Comparison of ENCODE assay signal across 25 cellular contexts in genomic region chr4:107629318-107629717, GRCh38.
DNase-seq lines count a peak whose midpoint lies in the region; ATAC-seq and TF ChIP-seq lines count a peak whose summit lies in the region.
"Had no signal": no experiment of that assay in that cellular context is flagged by ENCODE, and none has a peak within 500 bp of the region (broad histone marks: within the 10 kb centered on the region; RNA-seq: fewer than 3 reads in every experiment).

No MANE protein-coding gene starts in this region.

- H3K4me1 ChIP-seq in liver (ENCODE audit: control insufficient read depth in 4 of 4, insufficient read depth in 4 of 4, low read length in 3 of 4): peaks cover 0 to 16% (median 5%) of the 10 kb centered on the region in 4 donors
- peaks cover 0 to 13% (median 5%) of the 10 kb centered on the region in 4 donors for H3K4me1 ChIP-seq in right lobe of liver
- H3K4me1 ChIP-seq in rectal smooth muscle tissue (ENCODE audit: control insufficient read depth, insufficient read depth, low read length): peaks cover 3% of the 10 kb centered on the region

- no peak for DNase-seq in right lobe of liver
- peak; percentile 57 for DNase-seq in fibroblast of peridontal ligament (ENCODE audit: extremely low read depth)
- DNase-seq in midbrain (lab: John Stamatoyannopoulos, UW): no peak
- DNase-seq in SHP77 treated with DMSO at 0.1 percent for 48 hours (lab: John Stamatoyannopoulos, UW): no peak
- no peak for DNase-seq in left lobe of liver (ENCODE audit: low spot score)
- DNase-seq in iPS-NIHi7 (ENCODE audit: extremely low spot score): no peak
- DNase-seq: 8988T; ACHN; CD4-positive, CD25-positive, alpha-beta regulatory T cell; DMS153; DND-41; MM.1S; NCI-H1694; NCI-H2081; NCI-H2227 treated with DMSO at 0.1 percent for 48 hours; NCI-H510A; NCI-H69; SIG-M5 had no signal

- 53% methylated on average over 3 of the region's 3 CpGs for WGBS in liver
- 70% methylated on average over 3 of the region's 3 CpGs for WGBS in right lobe of liver (ENCODE audit: insufficient coverage, low coverage, low lambda C conversion rate, missing lambda C conversion rate)

- no peak for TF ChIP-seq POLR2A in right lobe of liver (IDR thresholded peaks at IDR 0.05)

- H3K27me3 ChIP-seq in liver (ENCODE audit: control insufficient read depth in 4 of 4, insufficient read depth in 4 of 4, low read length in 3 of 4) (no peaks in the 10 kb centered on the region), right lobe of liver (no peaks in the 10 kb centered on the region), rectal smooth muscle tissue (ENCODE audit: control insufficient read depth, insufficient read depth, low read length) (no peaks in the 10 kb centered on the region)
- H3K27me3 ChIP-seq: BLaER1 had no signal

- H3K36me3 ChIP-seq in liver (ENCODE audit: control insufficient read depth in 4 of 4, insufficient read depth in 3 of 4, low read depth in 1 of 4, low read length in 3 of 4) (no peaks in the 10 kb centered on the region), right lobe of liver (no peaks in the 10 kb centered on the region), rectal smooth muscle tissue (ENCODE audit: control insufficient read depth, insufficient read depth, low read length) (no peaks in the 10 kb centered on the region)

- H3K27ac ChIP-seq in liver (ENCODE audit: low read depth in 1 of 2, low read length in 2 of 2): no peak overlapping the region
- no peak overlapping the region for H3K27ac ChIP-seq in right lobe of liver
- peak overlapping the region; percentile 43 for H3K27ac ChIP-seq in rectal smooth muscle tissue (ENCODE audit: low read depth, low read length)
- H3K27ac ChIP-seq: BLaER1, HL-60, KMS-11, RWPE1 had no signal

- TF ChIP-seq CTCF in liver (IDR thresholded peaks at IDR 0.05; ENCODE audit: low read depth, low read length, missing input control): no peak
- TF ChIP-seq CTCF in right lobe of liver (IDR thresholded peaks at IDR 0.05): no peak

- H3K4me3 ChIP-seq in liver (ENCODE audit: low read depth in 1 of 3, low read length in 3 of 3) (no peak overlapping the region), right lobe of liver (no peak overlapping the region), rectal smooth muscle tissue (ENCODE audit: low read length) (no peak overlapping the region)
- H3K4me3 ChIP-seq: BLaER1 had no signal

- no peak for TF ChIP-seq RAD21 in liver (IDR thresholded peaks at IDR 0.05)

- intact Hi-C loops in right lobe of liver (cut with DNase I): no loop called here

- H3K9ac ChIP-seq in liver (ENCODE audit: low read depth in 1 of 2, low read length in 2 of 2): no peak overlapping the region
- H3K9ac ChIP-seq in rectal smooth muscle tissue (ENCODE audit: low read length): no peak overlapping the region
- H3K9ac ChIP-seq: BLaER1, KMS-11 had no signal

- H3K9me3 ChIP-seq in liver (ENCODE audit: control insufficient read depth in 4 of 4, low read length in 3 of 4) (no peaks in the 10 kb centered on the region), right lobe of liver (no peaks in the 10 kb centered on the region)

- ATAC-seq in right lobe of liver (no peak), left lobe of liver (no peak)
- ATAC-seq: Panc1 had no signal

TF ChIP-seq in liver, 16 proteins besides CTCF, POLR2A, EP300 and RAD21:
- TF ChIP-seq JUND (IDR thresholded peaks at IDR 0.05) (no peak), YY1 (IDR thresholded peaks at IDR 0.05) (peak; percentile 27)
- TF ChIP-seq, protein P1, sequence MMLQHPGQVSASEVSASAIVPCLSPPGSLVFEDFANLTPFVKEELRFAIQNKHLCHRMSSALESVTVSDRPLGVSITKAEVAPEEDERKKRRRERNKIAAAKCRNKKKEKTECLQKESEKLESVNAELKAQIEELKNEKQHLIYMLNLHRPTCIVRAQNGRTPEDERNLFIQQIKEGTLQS (IDR thresholded peaks at IDR 0.05): no peak
